In the genomic region with DNA sequence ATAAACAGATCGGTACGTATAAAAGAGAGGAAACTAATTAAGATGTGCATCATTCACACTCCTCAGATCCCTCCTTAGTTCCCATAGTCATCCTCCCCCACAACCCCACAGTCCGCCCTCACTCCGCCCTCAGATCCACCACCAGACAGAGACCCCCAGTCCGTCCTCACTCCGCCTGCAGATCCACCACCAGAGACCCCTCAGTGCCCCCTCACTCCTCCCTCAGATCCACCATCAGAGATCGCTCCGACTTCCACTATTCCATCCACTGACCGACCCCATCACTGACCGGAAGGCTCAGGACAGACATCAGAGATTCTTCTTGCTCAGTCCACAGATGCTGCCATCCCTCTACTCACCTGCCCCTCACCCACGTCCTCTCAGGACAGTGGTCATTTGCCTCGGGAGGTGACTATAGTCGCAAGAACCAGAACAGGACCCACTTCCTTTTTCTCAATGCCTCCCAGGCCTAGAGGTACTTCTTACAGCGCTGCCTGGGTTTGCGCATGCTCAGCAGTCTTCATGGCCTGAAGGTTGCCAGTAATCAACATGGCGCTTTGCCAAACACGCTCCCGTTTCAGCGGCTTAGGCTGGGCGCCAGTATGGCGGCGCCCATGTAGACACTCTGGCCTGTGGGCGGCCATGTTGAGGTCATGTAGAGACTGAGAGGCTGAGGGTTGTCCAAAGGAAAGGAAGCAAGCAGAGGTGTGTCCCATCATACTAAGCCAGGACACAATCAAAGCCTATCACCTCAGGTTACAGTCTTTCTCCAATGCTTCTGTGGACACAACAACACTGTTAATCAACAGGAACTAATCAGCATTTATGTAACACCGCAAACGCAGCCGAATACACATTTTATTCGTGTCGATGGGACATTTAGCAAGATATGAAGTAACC, we compare ENCODE assay signal across 8 cellular contexts. TPM values are rescaled to one million over a fixed set of nuclear protein-coding genes. Genes with fewer than 3 reads are reported as not detected.
DNase-seq lines count a peak whose midpoint lies in the region; ATAC-seq, FAIRE-seq and TF ChIP-seq lines count a peak whose summit lies in the region.

A gene (minus strand): TSS at position 508 of the 900 bp plus-strand sequence. CDS start 3,009 bp downstream, outside the sequence.

- no peaks in the 10 kb centered on the region for H3K9me3 ChIP-seq in left ventricle myocardium inferior (replicated peaks)

- H3K4me1 Mint-ChIP-seq in progenitor cell of endocrine pancreas (ENCODE audit: low read depth), result peaks cover 15% of the 10 kb centered on the region

- peaks cover 6% of the 10 kb centered on the region for H3K36me3 ChIP-seq in left ventricle myocardium inferior

- peak within 1 kb of the TSS; percentile 76 for H3K4me3 ChIP-seq in left ventricle myocardium inferior

- no peaks in the 10 kb centered on the region for H3K9me3 Mint-ChIP-seq in progenitor cell of endocrine pancreas (ENCODE audit: low read depth)

- peak; percentile 71; the same call in 1 of the 2 replicates for TF ChIP-seq POLR2A in GM12892 (IDR thresholded peaks at IDR 0.05; ENCODE audit: low read depth, low read length)

- peaks cover 1% of the 10 kb centered on the region for H3K36me3 Mint-ChIP-seq in progenitor cell of endocrine pancreas (ENCODE audit: insufficient read depth)

- ATAC-seq in HG02852 (IDR thresholded peaks at IDR 0.05; ENCODE audit: unreplicated experiment), result peak; percentile 99

- peak within 1 kb of the TSS; percentile 99 for H3K4me3 Mint-ChIP-seq in progenitor cell of endocrine pancreas (ENCODE audit: low read depth)

- peak within 1 kb of the TSS; percentile 75 for H3K27ac ChIP-seq in left ventricle myocardium inferior (replicated peaks)

- no peaks in the 10 kb centered on the region for H3K27me3 ChIP-seq in left ventricle myocardium inferior (ENCODE audit: low read depth)

- FAIRE-seq in GM12892 (lab: Jason Lieb, UNC), result peak; percentile 99

- peak within 1 kb of the TSS; percentile 99 for H3K27ac Mint-ChIP-seq in progenitor cell of endocrine pancreas

- intact Hi-C loops in left ventricle myocardium inferior (cut with micrococcal nuclease), result loop anchor here (2.0 kb wide), 1 partner anchor 21 kb away; no protein-coding TSS in a partner anchor

- no peaks in the 10 kb centered on the region for H3K27me3 Mint-ChIP-seq in progenitor cell of endocrine pancreas

- H3K4me1 ChIP-seq in left ventricle myocardium inferior, result peaks cover 11% of the 10 kb centered on the region

- no peak for TF ChIP-seq CTCF in left ventricle myocardium inferior (IDR thresholded peaks at IDR 0.05; ENCODE audit: borderline replicate concordance)
- TF ChIP-seq CTCF in progenitor cell of endocrine pancreas (IDR thresholded peaks at IDR 0.05; ENCODE audit: unreplicated experiment), result no peak

- DNase-seq in GM12892 (ENCODE audit: insufficient read length) (peak; percentile 71), NCI-H146 (lab: John Stamatoyannopoulos, UW) (peak; percentile 97), T-helper 1 cell (peak; percentile 92 to 99 (median 97)), amniotic stem cell (lab: John Stamatoyannopoulos, UW) (peak; percentile 93), left ventricle myocardium inferior (peak; percentile 96), progenitor cell of endocrine pancreas (ENCODE audit: low spot score, unreplicated experiment) (peak; percentile 81), ureter (ENCODE audit: low spot score) (peak; percentile 97)

RNA-seq across cellular contexts. Expression of the gene that starts here (rescaled TPM):
- 2.8 TPM for polyA plus RNA-seq in GM12892 (2012; ENCODE audit: missing spikeins)
- total RNA-seq in left ventricle myocardium inferior, result 4.9 TPM
- total RNA-seq in progenitor cell of endocrine pancreas, result 11.1 and 12.0 TPM in 2 replicates
- total RNA-seq in ureter, result 17.8 TPM

Comparison
In these comparisons a context has a peak if more than half of its experiments do, and no peak if none do; other contexts are left out.
1. Peak in every context shown above with its lines: DNase-seq, ATAC-seq, H3K4me3 ChIP-seq and H3K27ac ChIP-seq.